18 cellular contexts compared by ENCODE assay signal in genomic region chr5:35762368-35762767, GRCh38.
"Had no signal": no experiment of that assay in that cellular context is flagged by ENCODE, and none has a peak within 500 bp of the region (broad histone marks: within the 10 kb centered on the region; RNA-seq: fewer than 3 reads in every experiment).

No MANE protein-coding gene starts in this region.

- DNase-seq: activated CD8-positive, alpha-beta T cell treated with anti-CD3 and anti-CD28 coated beads for 36 hours; activated T-cell treated with anti-CD3 and anti-CD28 coated beads, Interleukin-2, amount 50 U/mL, for 1 hour; aorta; brain microvascular endothelial cell; central memory CD4-positive, alpha-beta T cell; dorsolateral prefrontal cortex; heart left ventricle; kidney; occipital lobe; posterior cingulate gyrus; sigmoid colon; spleen; stimulated activated CD4-positive, alpha-beta T cell treated with anti-CD3 and anti-CD28 coated beads, Interleukin-4, amount 100 ng/mL, for 4 hours; stimulated activated naive B cell treated with anti-CD40 and anti-IgM and Interleukin-4, amounts not matched to agents 10 μg/mL and 1 μg/mL and 100 μg/mL, for 72 hours; T-helper 1 cell had no signal

- ATAC-seq: activated CD8-positive, alpha-beta T cell treated with anti-CD3 and anti-CD28 coated beads for 36 hours; gastroesophageal sphincter; heart left ventricle; left lobe of liver; stimulated activated naive B cell treated with anti-CD40 and anti-IgM and Interleukin-4, amounts not matched to agents 10 μg/mL and 1 μg/mL and 100 μg/mL, for 72 hours had no signal

- H3K4me3 ChIP-seq: dorsolateral prefrontal cortex, gastroesophageal sphincter, heart left ventricle, lung, sigmoid colon, spleen had no signal
